In the genomic region with DNA sequence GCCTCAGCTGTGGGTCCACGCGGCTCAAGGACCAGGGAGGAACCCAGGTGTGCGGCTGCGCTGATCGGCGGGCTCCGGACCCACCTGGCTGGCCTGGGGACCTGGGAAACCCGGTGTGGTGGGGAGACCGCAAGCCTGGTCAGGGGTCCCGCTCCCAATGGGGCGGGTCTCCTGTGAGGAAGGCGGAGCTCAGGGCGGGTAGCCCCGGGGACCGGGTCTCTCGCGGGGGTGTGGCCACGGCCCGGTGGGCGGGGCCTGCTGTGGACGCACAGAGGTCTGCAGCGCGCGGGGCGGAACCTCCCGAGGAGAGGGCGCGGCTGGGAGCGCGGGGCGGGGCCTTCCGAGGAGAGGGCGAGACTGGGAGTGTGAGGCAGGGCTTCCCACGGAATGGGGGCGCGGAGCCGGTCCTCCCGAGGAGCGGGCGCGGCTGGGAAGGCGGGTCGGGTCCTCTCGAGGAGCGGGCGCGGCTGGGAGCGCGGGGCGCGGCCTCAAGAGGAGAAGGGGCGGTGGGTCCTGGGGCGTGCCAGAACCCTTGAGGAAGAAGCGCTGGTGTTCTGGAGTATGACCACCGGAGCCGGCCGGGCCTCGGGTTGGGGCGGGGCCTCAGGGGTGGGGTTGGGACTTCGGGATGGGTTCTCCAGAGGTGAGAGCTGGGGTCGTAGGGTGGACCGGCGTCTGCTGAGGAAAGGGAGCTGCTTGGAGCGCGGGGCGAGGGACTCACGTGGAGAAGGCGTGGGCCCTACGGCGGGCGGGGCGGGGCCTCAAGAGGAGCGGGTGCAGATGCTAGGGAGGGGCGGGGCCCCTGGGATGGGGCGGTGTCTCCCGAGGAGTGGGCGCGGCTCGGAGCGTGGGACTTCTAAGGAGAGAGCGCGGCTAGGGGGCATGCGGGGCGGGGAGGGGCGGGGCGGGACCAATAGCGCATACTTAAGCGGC, we compare ENCODE assay signal across 8 cellular contexts. TPM values are rescaled to one million over a fixed set of nuclear protein-coding genes. Genes with fewer than 3 reads are reported as not detected.
DNase-seq lines count a peak whose midpoint lies in the region; ATAC-seq and TF ChIP-seq lines count a peak whose summit lies in the region.

No MANE protein-coding gene starts in this region.

- no peak for TF ChIP-seq CTCF in right lobe of liver (IDR thresholded peaks at IDR 0.05)

- WGBS in right lobe of liver (ENCODE audit: insufficient coverage, low coverage, low lambda C conversion rate, missing lambda C conversion rate) = 2% methylated on average over 23 of the region's 88 CpGs

- no peaks in the 10 kb centered on the region for H3K36me3 Mint-ChIP-seq in dendritic cell treated with granulocyte-macrophage colony-stimulating factor and Interleukin-4, amounts not matched to agents 40 ng/mL and 50 ng/mL, for 4 days (ENCODE audit: low read depth)

- TF ChIP-seq POLR2A in right lobe of liver (IDR thresholded peaks at IDR 0.05) = peak; percentile 45

- peaks cover 0 to 11% (median 4%) of the 10 kb centered on the region in 4 donors for H3K4me1 ChIP-seq in right lobe of liver

- H3K4me3 ChIP-seq in right lobe of liver = peak overlapping the region; percentile 43 to 61 (median 57)

- intact Hi-C loops in dendritic cell treated with granulocyte-macrophage colony-stimulating factor and Interleukin-4, amounts not matched to agents 40 ng/mL and 50 ng/mL, for 4 days (cut with micrococcal nuclease) = loop anchor here (1.0 kb wide), 1 partner anchor 21 kb away; the partner anchor contains the start of gene DGCR6L
- intact Hi-C loops in right lobe of liver (cut with DNase I) = no loop called here

- peak; percentile 84 for DNase-seq in ELF-1 (ENCODE audit: low read depth, low spot score)
- peak; percentile 64 for DNase-seq in NCI-H446 treated with DMSO at 0.1 percent for 48 hours (lab: John Stamatoyannopoulos, UW)
- peak; percentile 90 for DNase-seq in activated CD4-positive, alpha-beta T cell treated with anti-CD3 and anti-CD28 coated beads, Interleukin-2, amount 50 U/mL, for 1 hour
- DNase-seq in right lobe of liver = peak; percentile 88 to 97 (median 96)
- peak; percentile 94 for DNase-seq in stimulated activated CD4-positive, alpha-beta T cell treated with anti-CD3 and anti-CD28 coated beads, Interleukin-4, amount 100 ng/mL, for 24 hours

- peaks cover 52% of the 10 kb centered on the region for H3K27me3 Mint-ChIP-seq in dendritic cell treated with granulocyte-macrophage colony-stimulating factor and Interleukin-4, amounts not matched to agents 40 ng/mL and 50 ng/mL, for 4 days

- H3K27ac Mint-ChIP-seq in dendritic cell treated with granulocyte-macrophage colony-stimulating factor and Interleukin-4, amounts not matched to agents 40 ng/mL and 50 ng/mL, for 4 days = peak overlapping the region; percentile 74

- no peaks in the 10 kb centered on the region for H3K4me1 Mint-ChIP-seq in dendritic cell treated with granulocyte-macrophage colony-stimulating factor and Interleukin-4, amounts not matched to agents 40 ng/mL and 50 ng/mL, for 4 days (ENCODE audit: low read depth)

- H3K36me3 ChIP-seq in right lobe of liver = no peaks in the 10 kb centered on the region

- no peaks in the 10 kb centered on the region for H3K9me3 Mint-ChIP-seq in dendritic cell treated with granulocyte-macrophage colony-stimulating factor and Interleukin-4, amounts not matched to agents 40 ng/mL and 50 ng/mL, for 4 days

- H3K27me3 ChIP-seq in right lobe of liver = no peaks in the 10 kb centered on the region

- peak overlapping the region; percentile 92 for H3K4me3 Mint-ChIP-seq in dendritic cell treated with granulocyte-macrophage colony-stimulating factor and Interleukin-4, amounts not matched to agents 40 ng/mL and 50 ng/mL, for 4 days

- peak overlapping the region in 2 of 3 donors; percentile 75 to 77 for H3K27ac ChIP-seq in right lobe of liver

- no peaks in the 10 kb centered on the region for H3K9me3 ChIP-seq in right lobe of liver

- ATAC-seq in HG02981 (IDR thresholded peaks at IDR 0.05; ENCODE audit: unreplicated experiment) (peak; percentile 45), right lobe of liver (peak; percentile 87 to 92 (median 88)), GM18870 (IDR thresholded peaks at IDR 0.05; ENCODE audit: unreplicated experiment) (no peak)

RNA-seq across cellular contexts. Expression of gene DGCR6L, which starts 20.8 kb away (rescaled TPM):
- total RNA-seq in right lobe of liver = 10 to 100 TPM; 32.6 to 79.9 (median 50.9) TPM

RNA-seq across cellular contexts. Expression of gene RTN4R, which starts 31.0 kb away (rescaled TPM):
- 10 to 100 TPM in 2 of 6 experiments, 1 to 10 TPM in 4; 3.0 to 12.4 (median 8.5) TPM for total RNA-seq in right lobe of liver
